ENCODE assay signal across 11 cellular contexts in genomic region chr11:20156876-20157613, GRCh38. TPM values are rescaled to one million over a fixed set of nuclear protein-coding genes. Genes with fewer than 3 reads are reported as not detected.
DNase-seq lines count a peak whose midpoint lies in the region; ATAC-seq and TF ChIP-seq lines count a peak whose summit lies in the region.
"Had no signal": no experiment of that assay in that cellular context is flagged by ENCODE, and none has a peak within 500 bp of the region (broad histone marks: within the 10 kb centered on the region; RNA-seq: fewer than 3 reads in every experiment).

No MANE protein-coding gene starts in this region.

- H4K5ac ChIP-seq in IMR-90 (ENCODE audit: low read depth, low read length) (no peak overlapping the region), mesendoderm (ENCODE audit: low read length) (no peak overlapping the region)

- in situ Hi-C loops in IMR-90 (cut with MboI; ENCODE audit: low sequenced_read_pairs), result no loop called here

- peak overlapping the region; percentile 17 for H2AFZ ChIP-seq in IMR-90 (replicated peaks; ENCODE audit: low read length, poor library complexity)

- H3K4ac ChIP-seq in IMR-90 (ENCODE audit: low read depth, low read length) (no peak overlapping the region), mesendoderm (ENCODE audit: low read depth, low read length) (no peak overlapping the region)

- H3K18ac ChIP-seq in IMR-90 (ENCODE audit: low read depth, low read length) (no peak overlapping the region), mesendoderm (ENCODE audit: low read length) (no peak overlapping the region)

- no peak overlapping the region for H4K91ac ChIP-seq in IMR-90 (ENCODE audit: insufficient read depth, low read depth, low read length)

- H2BK120ac ChIP-seq in IMR-90 (ENCODE audit: low read depth, low read length), result no peak overlapping the region
- no peak overlapping the region for H2BK120ac ChIP-seq in mesendoderm (ENCODE audit: low read depth, low read length)

- no peak overlapping the region for H3K27ac ChIP-seq in BLaER1 treated with 17β-estradiol and CSF1 and Interleukin-3, amounts not matched to agents 10 nM and 100 nM
- H3K27ac ChIP-seq in IMR-90 (ENCODE audit: insufficient read depth, low read length) (no peak overlapping the region), mesendoderm (ENCODE audit: low read depth, low read length) (no peak overlapping the region), ovary (no peak overlapping the region)
- H3K27ac ChIP-seq: parathyroid adenoma had no signal

- H3K4me3 ChIP-seq in BLaER1 treated with 17β-estradiol and CSF1 and Interleukin-3, amounts not matched to agents 10 nM and 100 nM, result peak overlapping the region in 5 of 10 experiments; percentile 23 to 44 (median 31); a peak in 4 of 20 replicates
- H3K4me3 ChIP-seq in IMR-90 (ENCODE audit: insufficient read depth, low read depth, low read length) (no peak overlapping the region), mesendoderm (ENCODE audit: low read length) (no peak overlapping the region), ovary (no peak overlapping the region)

- H3K27ac Mint-ChIP-seq in activated naive CD4-positive, alpha-beta T cell treated with anti-CD3 and anti-CD28 coated beads, Interleukin-2, amount 10 ng/mL, durations not matched to agents 7 days and 5 days, result no peak overlapping the region

- H3K79me2 ChIP-seq in mesendoderm (ENCODE audit: control insufficient read depth, insufficient read depth, low read length), result no peaks in the 10 kb centered on the region
- H3K79me2 ChIP-seq: parathyroid adenoma had no signal

- peak overlapping the region; percentile 65 for H3K4me3 Mint-ChIP-seq in activated naive CD4-positive, alpha-beta T cell treated with anti-CD3 and anti-CD28 coated beads, Interleukin-2, amount 10 ng/mL, durations not matched to agents 7 days and 5 days

- H3K79me1 ChIP-seq in IMR-90 (ENCODE audit: low read depth in 1 of 2, low read length in 2 of 2) (no peaks in the 10 kb centered on the region), mesendoderm (ENCODE audit: low read length) (no peaks in the 10 kb centered on the region)

- BruUV-seq in IMR-90 (replicated peaks; lab: Mats Ljungman, UMichigan), result no TSS peak

- no peak overlapping the region for H3K23ac ChIP-seq in IMR-90 (ENCODE audit: low read depth, low read length)
- no peak overlapping the region for H3K23ac ChIP-seq in mesendoderm (ENCODE audit: low read length)

- no CpG with 5 or more reads among the region's 45 CpGs for WGBS in IMR-90 (ENCODE audit: extremely low coverage in 2 of 2, insufficient read length in 1 of 2), 2 experiments
- WGBS in mesendoderm (ENCODE audit: extremely low coverage, insufficient coverage, low lambda C conversion rate), result no CpG with 5 or more reads among the region's 45 CpGs
- 1 to 2% (median 2%) methylated on average over 43 to 45 of the region's 45 CpGs for WGBS in ovary, 3 donors

- DNase-seq in IMR-90, result no peak
- peak; percentile 50 for DNase-seq in activated naive CD4-positive, alpha-beta T cell treated with anti-CD3 and anti-CD28 coated beads, Interleukin-2, amount 10 ng/mL, durations not matched to agents 7 days and 5 days
- DNase-seq in mesendoderm, result peak; percentile 24
- no peak for DNase-seq in ovary

- no peak for TF ChIP-seq CTCF in IMR-90 (conservative IDR thresholded peaks at IDR 0.05; ENCODE audit: low read depth, low read length)
- TF ChIP-seq CTCF in ovary (IDR thresholded peaks at IDR 0.05), result no peak

- dilution Hi-C loops in IMR-90 (cut with HindIII; ENCODE audit: low sequenced_read_pairs, unreplicated experiment), result no loop called here

- CTCF ChIA-PET in IMR-90 (lab: Yijun Ruan, JAX), result interaction anchor here (0.6 kb wide), 1 partner anchor 254 kb away, joined by 3 read pairs; no protein-coding TSS in a partner anchor
- CTCF ChIA-PET in activated naive CD4-positive, alpha-beta T cell treated with anti-CD3 and anti-CD28 coated beads, Interleukin-2, amount 10 ng/mL, durations not matched to agents 7 days and 5 days (lab: Charles Lee), result interaction anchor here (1.5 kb wide), 1 partner anchor 29 kb away, joined by 7 read pairs; no protein-coding TSS in a partner anchor

- peaks cover 17% of the 10 kb centered on the region for H3K36me3 Mint-ChIP-seq in activated naive CD4-positive, alpha-beta T cell treated with anti-CD3 and anti-CD28 coated beads, Interleukin-2, amount 10 ng/mL, durations not matched to agents 7 days and 5 days

- no peak overlapping the region for H2AK5ac ChIP-seq in IMR-90 (ENCODE audit: low read depth, low read length)
- no peak overlapping the region for H2AK5ac ChIP-seq in mesendoderm (ENCODE audit: low read length)

- H3K4me2 ChIP-seq in BLaER1 treated with 17β-estradiol and CSF1 and Interleukin-3, amounts not matched to agents 10 nM and 100 nM, result peak overlapping the region; percentile 36 to 80 (median 66); a peak in 21 of 22 replicates
- no peak overlapping the region for H3K4me2 ChIP-seq in IMR-90 (ENCODE audit: low read depth, low read length)
- H3K4me2 ChIP-seq in mesendoderm (ENCODE audit: low read length), result peak overlapping the region; percentile 63

- ATAC-seq in IMR-90 (ENCODE audit: low read depth), result no peak
- no peak for ATAC-seq in HG03442 (IDR thresholded peaks at IDR 0.05; ENCODE audit: unreplicated experiment)
- no peak for ATAC-seq in HG02571 (IDR thresholded peaks at IDR 0.05; ENCODE audit: unreplicated experiment)
- no peak for ATAC-seq in GM21723 (IDR thresholded peaks at IDR 0.05; ENCODE audit: unreplicated experiment)

- POLR2A ChIA-PET in IMR-90 (lab: Charles Lee; ENCODE audit: unreplicated experiment), result no interaction called here

- H2BK5ac ChIP-seq in IMR-90 (ENCODE audit: low read depth, low read length, poor library complexity, severe bottlenecking) (no peak overlapping the region), mesendoderm (ENCODE audit: low read length) (no peak overlapping the region)

- intact Hi-C loops in IMR-90 (cut with micrococcal nuclease), result loop anchor here (10.0 kb wide), 1 partner anchor 438 kb away; the partner anchor contains the start of gene SLC6A5
- intact Hi-C loops in ovary (cut with DNase I), result no loop called here

- peaks cover 0 to 16% (median 5%) of the 10 kb centered on the region in 11 experiments; a peak in 11 of 22 replicates for H4K20me1 ChIP-seq in BLaER1 treated with 17β-estradiol and CSF1 and Interleukin-3, amounts not matched to agents 10 nM and 100 nM
- no peaks in the 10 kb centered on the region; the same call in 1 of the 2 replicates for H4K20me1 ChIP-seq in IMR-90 (ENCODE audit: insufficient read depth, low read length)

- H4K8ac ChIP-seq in IMR-90 (ENCODE audit: low read depth in 2 of 2, low read length in 2 of 2), result no peak overlapping the region
- no peak overlapping the region for H4K8ac ChIP-seq in mesendoderm (ENCODE audit: low read depth, low read length)

- peaks cover 4 to 8% (median 5%) of the 10 kb centered on the region in 10 experiments; a peak in 9 of 20 replicates for H3K4me1 ChIP-seq in BLaER1 treated with 17β-estradiol and CSF1 and Interleukin-3, amounts not matched to agents 10 nM and 100 nM
- H3K4me1 ChIP-seq in IMR-90 (ENCODE audit: control insufficient read depth, insufficient read depth, low read length) (no peaks in the 10 kb centered on the region), mesendoderm (ENCODE audit: control insufficient read depth, low read depth, low read length) (peaks cover 6% of the 10 kb centered on the region), ovary (ENCODE audit: insufficient read depth) (peaks cover 2% of the 10 kb centered on the region)
- H3K4me1 ChIP-seq: parathyroid adenoma had no signal

- no peak overlapping the region for H3K14ac ChIP-seq in IMR-90 (replicated peaks; ENCODE audit: low read depth, low read length)

- H2BK20ac ChIP-seq in IMR-90 (ENCODE audit: low read depth, low read length), result no peak overlapping the region

- no peaks in the 10 kb centered on the region for H3K36me3 ChIP-seq in BLaER1 treated with 17β-estradiol and CSF1 and Interleukin-3, amounts not matched to agents 10 nM and 100 nM
- H3K36me3 ChIP-seq in IMR-90 (ENCODE audit: control insufficient read depth, insufficient read depth, low read length) (no peaks in the 10 kb centered on the region), mesendoderm (ENCODE audit: control insufficient read depth, insufficient read depth, low read length) (no peaks in the 10 kb centered on the region), ovary (no peaks in the 10 kb centered on the region)

- peaks cover 9% of the 10 kb centered on the region for H3K9me3 Mint-ChIP-seq in activated naive CD4-positive, alpha-beta T cell treated with anti-CD3 and anti-CD28 coated beads, Interleukin-2, amount 10 ng/mL, durations not matched to agents 7 days and 5 days

- no peak for TF ChIP-seq EP300 in ovary (IDR thresholded peaks at IDR 0.05)

- H3K56ac ChIP-seq in IMR-90 (ENCODE audit: extremely low read depth, insufficient read depth, low read length) (no peak overlapping the region), mesendoderm (ENCODE audit: low read length) (no peak overlapping the region)

- H3K27me3 Mint-ChIP-seq in activated naive CD4-positive, alpha-beta T cell treated with anti-CD3 and anti-CD28 coated beads, Interleukin-2, amount 10 ng/mL, durations not matched to agents 7 days and 5 days, result peaks cover 86% of the 10 kb centered on the region

- peaks cover 17 to 42% (median 29%) of the 10 kb centered on the region in 11 experiments; a peak in 19 of 22 replicates for H3K9me3 ChIP-seq in BLaER1 treated with 17β-estradiol and CSF1 and Interleukin-3, amounts not matched to agents 10 nM and 100 nM (replicated peaks in 1 of 11)
- H3K9me3 ChIP-seq in IMR-90 (ENCODE audit: control insufficient read depth, insufficient read depth, low read length) (peaks cover 13% of the 10 kb centered on the region), ovary (peaks cover 0 to 13% of the 10 kb centered on the region in 2 donors)

- no peak overlapping the region for H2AK9ac ChIP-seq in IMR-90 (replicated peaks; ENCODE audit: low read depth, low read length, poor library complexity)

- H2BK15ac ChIP-seq in IMR-90 (ENCODE audit: low read depth, low read length) (no peak overlapping the region), mesendoderm (replicated peaks; ENCODE audit: low read depth) (no peak overlapping the region)

- peaks cover 64 to 74% (median 70%) of the 10 kb centered on the region in 11 experiments for H3K27me3 ChIP-seq in BLaER1 treated with 17β-estradiol and CSF1 and Interleukin-3, amounts not matched to agents 10 nM and 100 nM
- H3K27me3 ChIP-seq in IMR-90 (ENCODE audit: control insufficient read depth, insufficient read depth, low read length) (peaks cover 76% of the 10 kb centered on the region), mesendoderm (ENCODE audit: insufficient read depth, low read length, poor library complexity) (peaks cover 63% of the 10 kb centered on the region), ovary (no peaks in the 10 kb centered on the region)

- no peak overlapping the region for H3K9ac ChIP-seq in BLaER1 treated with 17β-estradiol and CSF1 and Interleukin-3, amounts not matched to agents 10 nM and 100 nM
- H3K9ac ChIP-seq in IMR-90 (ENCODE audit: low read depth, low read length), result no peak overlapping the region
- H3K9ac ChIP-seq in mesendoderm (ENCODE audit: low read length), result no peak overlapping the region
- H3K9ac ChIP-seq: parathyroid adenoma had no signal

- TF ChIP-seq POLR2A in IMR-90 (IDR thresholded peaks at IDR 0.05; ENCODE audit: low read depth, low read length), result no peak
- TF ChIP-seq POLR2A in ovary (IDR thresholded peaks at IDR 0.05), result no peak

- TF ChIP-seq RAD21 in IMR-90 (IDR thresholded peaks at IDR 0.05; ENCODE audit: low read length), result no peak

- peaks cover 28% of the 10 kb centered on the region for H3K4me1 Mint-ChIP-seq in activated naive CD4-positive, alpha-beta T cell treated with anti-CD3 and anti-CD28 coated beads, Interleukin-2, amount 10 ng/mL, durations not matched to agents 7 days and 5 days

- no peaks in the 10 kb centered on the region for H3K9me1 ChIP-seq in IMR-90 (ENCODE audit: insufficient read depth, low read length)

RNA-seq across cellular contexts. Expression of gene DBX1, which starts 3.2 kb away (rescaled TPM):
- total RNA-seq in IMR-90 (2012; rRNA removed) (not detected in 2 replicates), ovary (not detected)
- polyA plus RNA-seq in IMR-90 (2012; rRNA removed) (not detected in 2 replicates), ovary (not detected)
- not detected in 2 replicates for polyA plus RNA-seq in IMR-90 (2012; cell fraction: cytosol; rRNA removed)
- polyA plus RNA-seq in IMR-90 (2012; cell fraction: nucleus; rRNA removed; ENCODE audit: low replicate concordance), result not detected in 2 replicates
- 0.06 TPM for polyA plus RNA-seq in mesendoderm (2013, experiment 1 of 2)
- 0.03 TPM for polyA plus RNA-seq in mesendoderm (2013, experiment 2 of 2)
- total RNA-seq: bronchial epithelial cell, RPMI7951 had no signal

Comparison
In these comparisons a context has a peak if more than half of its experiments do, and no peak if none do; other contexts are left out.
1. DNase-seq: peak in activated naive CD4-positive, alpha-beta T cell treated with anti-CD3 and anti-CD28 coated beads, Interleukin-2, amount 10 ng/mL, durations not matched to agents 7 days and 5 days (single experiment) and mesendoderm (single experiment); none in IMR-90 (single experiment) and ovary (0 of 5).